ENCODE assay signal across 8 cellular contexts in the genomic region with DNA sequence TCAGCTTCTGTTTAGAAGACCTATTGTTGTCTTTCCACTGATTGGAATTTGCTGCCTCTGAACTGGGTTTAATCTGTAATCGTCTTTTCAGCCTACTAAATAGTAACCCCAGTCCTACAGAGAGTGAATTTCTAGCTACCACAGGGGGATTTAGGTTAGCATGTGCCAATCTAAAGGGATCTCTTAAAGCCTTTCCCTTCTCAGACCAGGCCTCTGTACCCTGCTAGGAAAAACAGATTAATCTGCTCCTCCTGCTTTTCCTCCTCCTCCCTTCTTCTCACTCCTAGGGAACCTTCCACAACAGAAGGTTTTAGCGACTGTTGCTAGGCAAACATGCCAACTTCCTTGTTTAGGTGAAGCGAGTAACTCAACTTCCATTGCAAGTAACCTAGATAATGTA. TPM values are rescaled to one million over a fixed set of nuclear protein-coding genes. Genes with fewer than 3 reads are reported as not detected.
DNase-seq lines count a peak whose midpoint lies in the region; TF ChIP-seq lines count a peak whose summit lies in the region.

No MANE protein-coding gene starts in this region.

- H3K9ac ChIP-seq in OCI-LY1 (ENCODE audit: low read length) (peak overlapping the region; percentile 82), mesenchymal stem cell (ENCODE audit: low read length) (peak overlapping the region; percentile 96)

- H4K20me1 ChIP-seq in OCI-LY1 (ENCODE audit: insufficient read depth, low read length) = no peaks in the 10 kb centered on the region

- H3K27ac ChIP-seq in OCI-LY1 (ENCODE audit: low read depth, low read length, poor library complexity, severe bottlenecking) (no peak overlapping the region), mesenchymal stem cell (ENCODE audit: low read length, poor library complexity, severe bottlenecking) (peak overlapping the region; percentile 23), adrenal gland (peak overlapping the region in 1 of 5 donors; percentile 91)

- no peak overlapping the region for H2AK5ac ChIP-seq in mesenchymal stem cell (ENCODE audit: low read length, severe bottlenecking)

- H2BK12ac ChIP-seq in mesenchymal stem cell (ENCODE audit: low read length in 2 of 2) = no peak overlapping the region

- H3K4me1 ChIP-seq in OCI-LY1 (ENCODE audit: insufficient read depth, low read length, severe bottlenecking) (peaks cover 39% of the 10 kb centered on the region), mesenchymal stem cell (ENCODE audit: control insufficient read depth, insufficient read depth, low read depth, low read length) (peaks cover 3% of the 10 kb centered on the region), adrenal gland (replicated peaks in 1 of 2) (peaks cover 8 to 28% of the 10 kb centered on the region in 2 donors)

- 63% methylated on average over 2 of the region's 3 CpGs for WGBS in mesenchymal stem cell
- 60 to 71% (median 68%) methylated on average over 3 of the region's 3 CpGs for WGBS in adrenal gland, 4 donors

- TF ChIP-seq POLR2A in adrenal gland (IDR thresholded peaks at IDR 0.05) = no peak

- H3K27me3 ChIP-seq in OCI-LY1 (ENCODE audit: insufficient read depth, low read length) = no peaks in the 10 kb centered on the region
- H3K27me3 ChIP-seq in mesenchymal stem cell (ENCODE audit: control insufficient read depth in 1 of 2, insufficient read depth in 1 of 2, low read length in 2 of 2) = no peaks in the 10 kb centered on the region
- no peaks in the 10 kb centered on the region for H3K27me3 ChIP-seq in adrenal gland

- H4K8ac ChIP-seq in mesenchymal stem cell (ENCODE audit: low read length) = no peak overlapping the region

- H3K4me2 ChIP-seq in OCI-LY1 (ENCODE audit: low read length) = peak overlapping the region; percentile 99; the same call in 1 of the 2 replicates
- H3K4me2 ChIP-seq in mesenchymal stem cell (ENCODE audit: low read length, poor library complexity, severe bottlenecking) = no peak overlapping the region

- H4K91ac ChIP-seq in mesenchymal stem cell (ENCODE audit: low read length) = no peak overlapping the region

- intact Hi-C loops in adrenal gland (cut with DNase I) = no loop called here

- no peaks in the 10 kb centered on the region for H3K79me1 ChIP-seq in mesenchymal stem cell (replicated peaks; ENCODE audit: low read length, poor library complexity, severe bottlenecking)

- no peak overlapping the region for H2BK5ac ChIP-seq in mesenchymal stem cell (ENCODE audit: low read depth, low read length, poor library complexity, severe bottlenecking)

- H3K4me3 ChIP-seq in OCI-LY1 (ENCODE audit: low read depth, low read length, poor library complexity, severe bottlenecking) = peak overlapping the region; percentile 93
- H3K4me3 ChIP-seq in mesenchymal stem cell (ENCODE audit: insufficient read depth in 1 of 2, low read depth in 1 of 2, low read length in 2 of 2) = no peak overlapping the region
- no peak overlapping the region for H3K4me3 ChIP-seq in adrenal gland

- no peak for TF ChIP-seq CTCF in OCI-LY1 (IDR thresholded peaks at IDR 0.05; ENCODE audit: low read length)
- TF ChIP-seq CTCF in adrenal gland (IDR thresholded peaks at IDR 0.05) = no peak

- DNase-seq in SHP77 (lab: John Stamatoyannopoulos, UW) = peak; percentile 4 to 14
- no peak for DNase-seq in SHP77 treated with DMSO at 0.1 percent for 48 hours (lab: John Stamatoyannopoulos, UW)
- DNase-seq in cerebellum (ENCODE audit: low spot score) = peak; percentile 63
- peak; percentile 86 for DNase-seq in mesenchymal stem cell
- DNase-seq in adrenal gland = no peak
- DNase-seq in dedifferentiated amniotic fluid mesenchymal stem cell (ENCODE audit: extremely low spot score) = no peak
- no peak for DNase-seq in activated CD4-positive, CD25-positive, alpha-beta regulatory T cell (lab: John Stamatoyannopoulos, UW)

- no peaks in the 10 kb centered on the region for H3F3A ChIP-seq in OCI-LY1 (ENCODE audit: insufficient read depth, low read length)

- H3K18ac ChIP-seq in mesenchymal stem cell (ENCODE audit: low read depth in 1 of 2, low read length in 2 of 2) = no peak overlapping the region

- no peaks in the 10 kb centered on the region for H3K9me3 ChIP-seq in OCI-LY1 (ENCODE audit: low read length)
- no peaks in the 10 kb centered on the region for H3K9me3 ChIP-seq in mesenchymal stem cell (ENCODE audit: control insufficient read depth, low read length)
- no peaks in the 10 kb centered on the region for H3K9me3 ChIP-seq in adrenal gland (replicated peaks in 1 of 3)

- H2BK120ac ChIP-seq in mesenchymal stem cell (ENCODE audit: low read depth, low read length) = no peak overlapping the region

- H3K23ac ChIP-seq in mesenchymal stem cell (ENCODE audit: low read length in 2 of 2) = no peak overlapping the region

- no peak overlapping the region for H3K14ac ChIP-seq in mesenchymal stem cell (ENCODE audit: low read length in 2 of 2)

- H3K4ac ChIP-seq in mesenchymal stem cell (ENCODE audit: low read depth in 1 of 2, low read length in 2 of 2) = no peak overlapping the region

- H2BK15ac ChIP-seq in mesenchymal stem cell (ENCODE audit: low read depth, poor library complexity, severe bottlenecking) = no peak overlapping the region

- peaks cover 33% of the 10 kb centered on the region for H3K79me2 ChIP-seq in OCI-LY1 (ENCODE audit: insufficient read depth, low read length)

- peak overlapping the region; percentile 50 for H2AFZ ChIP-seq in OCI-LY1 (ENCODE audit: low read length)
- H2AFZ ChIP-seq in mesenchymal stem cell (ENCODE audit: low read depth, low read length) = no peak overlapping the region

- no peaks in the 10 kb centered on the region for H3K9me2 ChIP-seq in OCI-LY1 (ENCODE audit: low read depth, low read length)

- H3K36me3 ChIP-seq in OCI-LY1 (ENCODE audit: insufficient read depth, low read length) (peaks cover 4% of the 10 kb centered on the region; the same call in 1 of the 2 replicates), mesenchymal stem cell (ENCODE audit: control insufficient read depth in 1 of 2, insufficient read depth in 2 of 2, low read depth in 1 of 2, low read length in 2 of 2) (no peaks in the 10 kb centered on the region), adrenal gland (replicated peaks in 1 of 2) (no peaks in the 10 kb centered on the region)

RNA-seq across cellular contexts. Expression of a gene that starts 1.3 kb away (rescaled TPM):
- total RNA-seq in cerebellum (43.3 TPM), adrenal gland (10 to 100 TPM; 19.3 to 36.2 (median 27.5) TPM)
- polyA plus RNA-seq in mesenchymal stem cell (2013, experiment 1 of 2) = 8.8 TPM
- 8.1 TPM for polyA plus RNA-seq in mesenchymal stem cell (2013, experiment 2 of 2)
- polyA plus RNA-seq in adrenal gland = 10 to 100 TPM in 1 of 3 donors, 1 to 10 TPM in 2; 3.6 to 12.1 (median 6.7) TPM

Comparison
In these comparisons a context has a peak if more than half of its experiments do, and no peak if none do; other contexts are left out.
1. DNase-seq: peak in SHP77 (2 of 2), cerebellum (single experiment) and mesenchymal stem cell (single experiment); none in SHP77 treated with DMSO at 0.1 percent for 48 hours (single experiment), adrenal gland (0 of 7), dedifferentiated amniotic fluid mesenchymal stem cell (single experiment) and activated CD4-positive, CD25-positive, alpha-beta regulatory T cell (0 of 4).